In genomic region chr11:126634963-126635362, GRCh38 we compare ENCODE assay signal across 23 cellular contexts.
"Had no signal": no experiment of that assay in that cellular context is flagged by ENCODE, and none has a peak within 500 bp of the region (broad histone marks: within the 10 kb centered on the region; RNA-seq: fewer than 3 reads in every experiment).

No MANE protein-coding gene starts in this region.

- FAIRE-seq: endometrium, frontal cortex, urothelium cell line had no signal

- H3K9me3 ChIP-seq: heart left ventricle, left ventricle myocardium inferior, neutrophil, psoas muscle, right lobe of liver, spleen had no signal

- H3K27ac Mint-ChIP-seq: nephron had no signal

- ATAC-seq: esophagus mucosa, heart left ventricle, psoas muscle had no signal

- DNase-seq: cortex of kidney; dorsolateral prefrontal cortex; effector CD8-positive, alpha-beta T cell; heart left ventricle; hypothalamus; islet precursor cell; left ventricle myocardium inferior; mesendoderm; naive B cell; psoas muscle; retina; right lobe of liver; spleen; stimulated activated CD4-positive, alpha-beta T cell treated with anti-CD3 and anti-CD28 coated beads, Interleukin-15, amount 100 ng/mL, for 24 hours; stimulated activated CD4-positive, alpha-beta T cell treated with anti-CD3 and anti-CD28 coated beads, Interleukin-1b, Interleukin-23, amount 100 ng/mL, for 48 hours; stimulated activated CD4-positive, alpha-beta T cell treated with anti-CD3 and anti-CD28 coated beads, Interleukin-4, amount 100 ng/mL, for 24 hours; stimulated activated naive CD4-positive, alpha-beta T cell had no signal

- H3K36me3 ChIP-seq: heart left ventricle, left ventricle myocardium inferior, neutrophil, right lobe of liver, spleen had no signal

- H3K9me3 Mint-ChIP-seq: nephron had no signal

- H3K4me3 ChIP-seq: dorsolateral prefrontal cortex, heart left ventricle, left ventricle myocardium inferior, psoas muscle, right lobe of liver, spleen had no signal

- H3K27me3 ChIP-seq: dorsolateral prefrontal cortex, right lobe of liver had no signal

- H3K4me3 Mint-ChIP-seq: naive B cell, nephron had no signal

- H3K36me3 Mint-ChIP-seq: naive B cell had no signal

- H3K4me1 ChIP-seq: heart left ventricle, left ventricle myocardium inferior, psoas muscle, spleen had no signal

- H3K4me1 Mint-ChIP-seq: naive B cell had no signal

- H3K27ac ChIP-seq: dorsolateral prefrontal cortex, heart left ventricle, left ventricle myocardium inferior, neutrophil, psoas muscle, right lobe of liver, spleen had no signal
